Comparison of ENCODE assay signal across 9 cellular contexts in genomic region chr2:102258386-102259074, GRCh38. TPM values are rescaled to one million over a fixed set of nuclear protein-coding genes. Genes with fewer than 3 reads are reported as not detected.
A peak's percentile ranks its signal among the peaks of the same experiment; 100 is the strongest.
DNase-seq lines count a peak whose midpoint lies in the region; ATAC-seq lines count a peak whose summit lies in the region.
"Had no signal": no experiment of that assay in that cellular context is flagged by ENCODE, and none has a peak within 500 bp of the region (broad histone marks: within the 10 kb centered on the region; RNA-seq: fewer than 3 reads in every experiment).

No MANE protein-coding gene starts in this region.

- H3K4me1 Mint-ChIP-seq in activated CD8-positive, alpha-beta memory T cell treated with anti-CD3 and anti-CD28 coated beads, Interleukin-2, amount 10 ng/mL, durations not matched to agents 7 days and 5 days, result peaks cover 47% of the 10 kb centered on the region

- no peak overlapping the region for H3K4me3 Mint-ChIP-seq in activated CD8-positive, alpha-beta memory T cell treated with anti-CD3 and anti-CD28 coated beads, Interleukin-2, amount 10 ng/mL, durations not matched to agents 7 days and 5 days

- H4K20me1 ChIP-seq in Karpas-422 (ENCODE audit: insufficient read depth, low read depth, low read length), result no peaks in the 10 kb centered on the region
- H4K20me1 ChIP-seq: BLaER1 treated with 17β-estradiol and CSF1 and Interleukin-3, amounts not matched to agents 10 nM and 100 nM had no signal

- H3K27me3 Mint-ChIP-seq in activated CD8-positive, alpha-beta memory T cell treated with anti-CD3 and anti-CD28 coated beads, Interleukin-2, amount 10 ng/mL, durations not matched to agents 7 days and 5 days, result peaks cover 4% of the 10 kb centered on the region

- no peak overlapping the region for H3K4me3 ChIP-seq in Karpas-422 (ENCODE audit: low read length)
- H3K4me3 ChIP-seq: BLaER1 treated with 17β-estradiol and CSF1 and Interleukin-3, amounts not matched to agents 10 nM and 100 nM had no signal

- no peak overlapping the region for H3K9ac ChIP-seq in Karpas-422 (ENCODE audit: low read length)
- H3K9ac ChIP-seq: BLaER1 treated with 17β-estradiol and CSF1 and Interleukin-3, amounts not matched to agents 10 nM and 100 nM had no signal

- peaks cover 39% of the 10 kb centered on the region for H3K36me3 Mint-ChIP-seq in activated CD8-positive, alpha-beta memory T cell treated with anti-CD3 and anti-CD28 coated beads, Interleukin-2, amount 10 ng/mL, durations not matched to agents 7 days and 5 days

- CTCF ChIA-PET in activated CD8-positive, alpha-beta memory T cell treated with anti-CD3 and anti-CD28 coated beads, Interleukin-2, amount 10 ng/mL, durations not matched to agents 7 days and 5 days (lab: Charles Lee), result interaction anchor here (1.4 to 8.6 kb wide), 4 partner anchors 17 to 98 kb away, joined by 3 to 86 read pairs (median 6); no protein-coding TSS in a partner anchor

- H2AFZ ChIP-seq in Karpas-422 (ENCODE audit: low read length), result no peak overlapping the region

- ATAC-seq in activated CD8-positive, alpha-beta memory T cell treated with anti-CD3 and anti-CD28 coated beads, Interleukin-2, amount 10 ng/mL, durations not matched to agents 7 days and 5 days, result peak; percentile 94
- ATAC-seq in esophagus mucosa (peak; percentile 84), HG03442 (IDR thresholded peaks at IDR 0.05; ENCODE audit: unreplicated experiment) (no peak), Right ventricle myocardium superior (ENCODE audit: poor library complexity) (no peak)
- peak; percentile 97 for ATAC-seq in stimulated activated naive CD8-positive, alpha-beta T cell treated with anti-CD3 and anti-CD28 coated beads, Interleukin-15, Interleukin-2, amounts not matched to agents 100 U/mL and 50 U/mL, for 24 hours

- peaks cover 6% of the 10 kb centered on the region for H3K9me3 Mint-ChIP-seq in activated CD8-positive, alpha-beta memory T cell treated with anti-CD3 and anti-CD28 coated beads, Interleukin-2, amount 10 ng/mL, durations not matched to agents 7 days and 5 days (ENCODE audit: low read depth)

- no peaks in the 10 kb centered on the region for H3K4me1 ChIP-seq in Karpas-422 (ENCODE audit: low read length)

- H3K9me2 ChIP-seq in Karpas-422 (replicated peaks; ENCODE audit: insufficient read depth, low read length), result no peaks in the 10 kb centered on the region

- no peaks in the 10 kb centered on the region for H3K9me3 ChIP-seq in Karpas-422 (ENCODE audit: low read length)

- peak; percentile 52 for DNase-seq in activated CD8-positive, alpha-beta memory T cell treated with anti-CD3 and anti-CD28 coated beads, Interleukin-2, amount 10 ng/mL, durations not matched to agents 7 days and 5 days
- DNase-seq in activated CD8-positive, alpha-beta memory T cell treated with anti-CD3 and anti-CD28 coated beads, Interleukin-2, amount 50 U/mL, for 4 hours, result no peak
- DNase-seq in SW480 (ENCODE audit: low spot score), result peak; percentile 88
- DNase-seq in stimulated activated naive CD8-positive, alpha-beta T cell treated with anti-CD3 and anti-CD28 coated beads, Interleukin-15, Interleukin-2, amounts not matched to agents 100 U/mL and 50 U/mL, for 24 hours, result no peak
- DNase-seq in Karpas-422, result no peak
- no peak for DNase-seq in Right ventricle myocardium superior

- no peak overlapping the region for H3K27ac ChIP-seq in Karpas-422 (ENCODE audit: low read length)

- no peaks in the 10 kb centered on the region for H3K79me2 ChIP-seq in Karpas-422 (ENCODE audit: low read length)

- no peak overlapping the region for H3K4me2 ChIP-seq in Karpas-422 (ENCODE audit: low read depth, low read length, poor library complexity, severe bottlenecking)

- no peaks in the 10 kb centered on the region for H3K27me3 ChIP-seq in Karpas-422 (ENCODE audit: low read length)
- H3K27me3 ChIP-seq: BLaER1 treated with 17β-estradiol and CSF1 and Interleukin-3, amounts not matched to agents 10 nM and 100 nM had no signal

- peak overlapping the region; percentile 92 for H3K27ac Mint-ChIP-seq in activated CD8-positive, alpha-beta memory T cell treated with anti-CD3 and anti-CD28 coated beads, Interleukin-2, amount 10 ng/mL, durations not matched to agents 7 days and 5 days

- no peaks in the 10 kb centered on the region for H3K36me3 ChIP-seq in Karpas-422 (ENCODE audit: insufficient read depth, low read length)
- H3K36me3 ChIP-seq: BLaER1 treated with 17β-estradiol and CSF1 and Interleukin-3, amounts not matched to agents 10 nM and 100 nM had no signal

- intact Hi-C loops in Right ventricle myocardium superior (cut with DNase I), result no loop called here

RNA-seq across cellular contexts. Expression of gene IL1RL1, which starts 52.8 kb away (rescaled TPM):
- total RNA-seq in activated CD8-positive, alpha-beta memory T cell treated with anti-CD3 and anti-CD28 coated beads, Interleukin-2, amount 10 ng/mL, durations not matched to agents 7 days and 5 days, result under 1 TPM; 0.09 to 0.41 TPM
- total RNA-seq in esophagus mucosa (2.8 TPM), Right ventricle myocardium superior (1.3 TPM)
- total RNA-seq in Karpas-422 (2014; rRNA removed; shearing (Covaris generic); ENCODE audit: low replicate concordance), result not detected in 2 replicates

Comparison
In these comparisons a context has a peak if more than half of its experiments do, and no peak if none do; other contexts are left out.
1. DNase-seq: peak in activated CD8-positive, alpha-beta memory T cell treated with anti-CD3 and anti-CD28 coated beads, Interleukin-2, amount 10 ng/mL, durations not matched to agents 7 days and 5 days (single experiment) and SW480 (single experiment); none in activated CD8-positive, alpha-beta memory T cell treated with anti-CD3 and anti-CD28 coated beads, Interleukin-2, amount 50 U/mL, for 4 hours (single experiment), stimulated activated naive CD8-positive, alpha-beta T cell treated with anti-CD3 and anti-CD28 coated beads, Interleukin-15, Interleukin-2, amounts not matched to agents 100 U/mL and 50 U/mL, for 24 hours (single experiment), Karpas-422 (single experiment) and Right ventricle myocardium superior (single experiment).
2. ATAC-seq: peak in activated CD8-positive, alpha-beta memory T cell treated with anti-CD3 and anti-CD28 coated beads, Interleukin-2, amount 10 ng/mL, durations not matched to agents 7 days and 5 days (single experiment), esophagus mucosa (single experiment) and stimulated activated naive CD8-positive, alpha-beta T cell treated with anti-CD3 and anti-CD28 coated beads, Interleukin-15, Interleukin-2, amounts not matched to agents 100 U/mL and 50 U/mL, for 24 hours (single experiment); none in HG03442 (single experiment) and Right ventricle myocardium superior (single experiment).